ENCODE assay signal across 8 cellular contexts in genomic region chr4:337932-338758, GRCh38. TPM values are rescaled to one million over a fixed set of nuclear protein-coding genes. Genes with fewer than 3 reads are reported as not detected.
DNase-seq lines count a peak whose midpoint lies in the region; ATAC-seq and TF ChIP-seq lines count a peak whose summit lies in the region.

No MANE protein-coding gene starts in this region.

- H3K9ac ChIP-seq in ES-I3 (ENCODE audit: low read depth, low read length): peak overlapping the region; percentile 73
- peak overlapping the region; percentile 95 for H3K9ac ChIP-seq in rectal smooth muscle tissue (ENCODE audit: low read length)

- H3K27me3 Mint-ChIP-seq in activated naive CD4-positive, alpha-beta T cell treated with anti-CD3 and anti-CD28 coated beads for 36 hours (ENCODE audit: low read depth): no peaks in the 10 kb centered on the region

- H3K4me3 ChIP-seq in heart left ventricle (peak overlapping the region; percentile 57 to 99 (median 93)), rectal smooth muscle tissue (ENCODE audit: low read length) (peak overlapping the region; percentile 98)

- H3K27ac ChIP-seq in heart left ventricle: peak overlapping the region; percentile 72 to 99 (median 95)
- peak overlapping the region; percentile 94 for H3K27ac ChIP-seq in rectal smooth muscle tissue (ENCODE audit: low read depth, low read length)

- intact Hi-C loops in activated naive CD4-positive, alpha-beta T cell treated with anti-CD3 and anti-CD28 coated beads for 36 hours (cut with micrococcal nuclease): loop anchor here (1.0 to 10.0 kb wide), 5 partner anchors 136 to 445 kb away; partner anchors contain the start of genes ATP5ME, MYL5, PIGG and ZNF718
- intact Hi-C loops in heart left ventricle (cut with DNase I): loop anchor here in 5 of 10 donors (1.0 to 10.0 kb wide), 5 partner anchors 93 to 161 kb away; partner anchors contain the start of genes PIGG (in 2 of the 5) and ZNF721 (in 2 of the 5)

- CTCF ChIA-PET in activated naive CD4-positive, alpha-beta T cell treated with anti-CD3 and anti-CD28 coated beads for 36 hours (lab: Charles Lee): interaction anchor here (0.6 kb wide), 1 partner anchor 33 kb away, joined by 4 read pairs; the partner anchor contains the start of gene ZNF732
- CTCF ChIA-PET in GM10248 (lab: Yijun Ruan, JAX): interaction anchor here (0.6 to 1.6 kb wide), 4 partner anchors 8 to 136 kb away, joined by 3 to 4 read pairs (median 3); no protein-coding TSS in a partner anchor

- H3K4me1 ChIP-seq in ES-I3 (ENCODE audit: insufficient read depth, low read length) (no peaks in the 10 kb centered on the region), heart left ventricle (peaks cover 0 to 33% (median 16%) of the 10 kb centered on the region in 12 donors), rectal smooth muscle tissue (ENCODE audit: control insufficient read depth, insufficient read depth, low read length) (peaks cover 9% of the 10 kb centered on the region)

- no peaks in the 10 kb centered on the region for H3K27me3 ChIP-seq in heart left ventricle
- H3K27me3 ChIP-seq in rectal smooth muscle tissue (ENCODE audit: control insufficient read depth, insufficient read depth, low read length): no peaks in the 10 kb centered on the region

- WGBS in heart left ventricle, 4 donors: 1 to 5% (median 2%) methylated on average over 25 to 52 of the region's 52 CpGs

- H3K9me3 Mint-ChIP-seq in activated naive CD4-positive, alpha-beta T cell treated with anti-CD3 and anti-CD28 coated beads for 36 hours: peaks cover 37% of the 10 kb centered on the region

- TF ChIP-seq POLR2A in heart left ventricle (IDR thresholded peaks at IDR 0.05): no peak

- peak overlapping the region; percentile 99 for H3K4me3 Mint-ChIP-seq in activated naive CD4-positive, alpha-beta T cell treated with anti-CD3 and anti-CD28 coated beads for 36 hours

- DNase-seq in NCI-H226: peak; percentile 8
- DNase-seq in activated naive CD4-positive, alpha-beta T cell treated with anti-CD3 and anti-CD28 coated beads for 36 hours: peak; percentile 57
- peak in 4 of 5 donors; percentile 27 to 81 (median 39) for DNase-seq in heart left ventricle
- DNase-seq in GM10248 (ENCODE audit: extremely low spot score): no peak
- no peak for DNase-seq in NCI-H2196 treated with DMSO at 0.1 percent for 48 hours (lab: John Stamatoyannopoulos, UW; ENCODE audit: unreplicated experiment)

- peaks cover 53% of the 10 kb centered on the region for H3K36me3 Mint-ChIP-seq in activated naive CD4-positive, alpha-beta T cell treated with anti-CD3 and anti-CD28 coated beads for 36 hours (ENCODE audit: low read depth)

- POLR2A ChIA-PET in GM10248 (lab: Yijun Ruan, JAX): interaction anchor here (1.3 kb wide), 1 partner anchor 14 kb away, joined by 3 read pairs; no protein-coding TSS in a partner anchor

- peak overlapping the region; percentile 99 for H3K27ac Mint-ChIP-seq in activated naive CD4-positive, alpha-beta T cell treated with anti-CD3 and anti-CD28 coated beads for 36 hours

- H3K9me3 ChIP-seq in ES-I3 (ENCODE audit: control insufficient read depth, insufficient read depth, low read length) (peaks cover 3% of the 10 kb centered on the region), heart left ventricle (peaks cover 0 to 43% (median 2%) of the 10 kb centered on the region in 12 donors)

- H3K4me1 Mint-ChIP-seq in activated naive CD4-positive, alpha-beta T cell treated with anti-CD3 and anti-CD28 coated beads for 36 hours (ENCODE audit: low read depth): peaks cover 22% of the 10 kb centered on the region

- TF ChIP-seq CTCF in heart left ventricle (IDR thresholded peaks at IDR 0.05) (no peak), GM10248 (IDR thresholded peaks at IDR 0.05; ENCODE audit: control extremely low read depth, extremely low read depth, low read depth, missing control alignments) (no peak)

- H3K36me3 ChIP-seq in ES-I3 (ENCODE audit: insufficient read depth, low read length) (peaks cover 6% of the 10 kb centered on the region; the same call in 1 of the 2 replicates), heart left ventricle (peaks cover 0 to 11% (median 0%) of the 10 kb centered on the region in 9 donors), rectal smooth muscle tissue (ENCODE audit: control insufficient read depth, insufficient read depth, low read length) (peaks cover 3% of the 10 kb centered on the region)

- ATAC-seq in GM21737 (IDR thresholded peaks at IDR 0.05; ENCODE audit: unreplicated experiment) (peak; percentile 20), heart left ventricle (peak; percentile 16 to 29 (median 24))

RNA-seq across cellular contexts. Expression of gene ZNF141, which starts 0.5 kb away (rescaled TPM):
- total RNA-seq in activated naive CD4-positive, alpha-beta T cell treated with anti-CD3 and anti-CD28 coated beads for 36 hours: 10 to 100 TPM; 21.2 to 23.2 TPM
- total RNA-seq in heart left ventricle: 10 to 100 TPM in 2 of 9 donors, 1 to 10 TPM in 7; 3.3 to 12.5 (median 8.7) TPM
- 1 to 10 TPM; 2.6 to 3.0 TPM for polyA plus RNA-seq in heart left ventricle

RNA-seq across cellular contexts. Expression of gene ZNF732, which starts 32.9 kb away (rescaled TPM):
- total RNA-seq in activated naive CD4-positive, alpha-beta T cell treated with anti-CD3 and anti-CD28 coated beads for 36 hours: not detected
- under 1 TPM in 1 of 9 donors, not detected in 8; 0.32 TPM for total RNA-seq in heart left ventricle
- under 1 TPM; 0.04 to 0.08 TPM for polyA plus RNA-seq in heart left ventricle

Comparison
In these comparisons a context has a peak if more than half of its experiments do, and no peak if none do; other contexts are left out.
1. DNase-seq: peak in NCI-H226 (single experiment), activated naive CD4-positive, alpha-beta T cell treated with anti-CD3 and anti-CD28 coated beads for 36 hours (single experiment) and heart left ventricle (4 of 5); none in GM10248 (single experiment) and NCI-H2196 treated with DMSO at 0.1 percent for 48 hours (single experiment).